Comparison of ENCODE assay signal across 15 cellular contexts in the genomic region with DNA sequence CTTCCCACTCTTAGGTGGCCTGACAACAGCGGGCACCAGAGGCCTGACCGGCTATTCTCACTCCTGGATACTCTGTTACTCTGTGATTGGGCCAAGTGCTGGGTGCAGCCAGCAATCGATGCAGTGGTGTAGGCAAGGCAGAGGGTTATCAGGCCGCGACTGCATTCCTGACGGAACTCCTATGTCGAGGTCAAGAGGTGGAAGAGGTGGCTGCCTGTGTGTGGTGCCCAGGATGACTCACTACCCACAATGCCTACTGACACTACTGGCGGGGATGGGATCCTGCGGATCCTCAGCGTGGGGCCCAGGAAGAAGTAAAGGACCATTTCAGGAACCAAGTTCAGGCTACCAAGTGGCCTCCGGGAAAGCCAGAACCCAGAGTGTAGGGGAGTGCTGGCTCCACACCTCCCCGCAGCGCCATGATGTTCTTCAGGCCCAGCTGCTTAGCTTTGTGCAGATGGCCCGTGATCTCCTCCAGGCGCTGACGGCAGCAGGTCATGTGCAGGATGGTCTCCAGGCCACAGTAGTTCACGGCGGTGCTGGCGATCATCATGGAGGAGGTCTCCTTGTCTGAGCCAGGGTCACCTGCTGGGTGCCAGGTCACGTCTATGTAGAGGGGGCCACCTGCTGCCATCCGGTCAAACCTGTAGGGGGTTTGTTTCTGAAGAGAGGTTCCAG. TPM values are rescaled to one million over a fixed set of nuclear protein-coding genes. Genes with fewer than 3 reads are reported as not detected.
DNase-seq lines count a peak whose midpoint lies in the region; ATAC-seq and TF ChIP-seq lines count a peak whose summit lies in the region.
"Had no signal": no experiment of that assay in that cellular context is flagged by ENCODE, and none has a peak within 500 bp of the region (broad histone marks: within the 10 kb centered on the region; RNA-seq: fewer than 3 reads in every experiment).

No MANE protein-coding gene starts in this region.

- no peak overlapping the region for H3K27ac ChIP-seq in WERI-Rb-1

- peaks cover 36 to 37% of the 10 kb centered on the region in 2 donors for H3K4me1 Mint-ChIP-seq in natural killer cell treated with Interleukin-12 subunit alpha and Interleukin-12 subunit beta and Interleukin-15 and Interleukin-18, amount 100 ng/mL, for 72 hours (ENCODE audit: low read depth in 2 of 2)
- peaks cover 42 to 46% of the 10 kb centered on the region in 2 donors for H3K4me1 Mint-ChIP-seq in natural killer cell
- peaks cover 34% of the 10 kb centered on the region for H3K4me1 Mint-ChIP-seq in activated T-helper 1 cell treated with anti-CD3 and anti-CD28 coated beads, Interleukin-12 subunit alpha, Interleukin-12 subunit beta, Interleukin-2, Interleukin-4 antibody, amounts not matched to agents 30 ng/mL and 10 ng/mL and 1 ng/mL, durations not matched to agents 14 hours and 24 hours and 36 hours (ENCODE audit: low read depth)
- H3K4me1 Mint-ChIP-seq in endothelial cell (ENCODE audit: unreplicated experiment), result peaks cover 20% of the 10 kb centered on the region

- intact Hi-C loops in natural killer cell (cut with micrococcal nuclease), result loop anchor here (10.0 kb wide), 1 partner anchor 146 kb away; a partner anchor contains a TSS
- intact Hi-C loops in activated T-helper 1 cell treated with anti-CD3 and anti-CD28 coated beads, Interleukin-12 subunit alpha, Interleukin-12 subunit beta, Interleukin-2, Interleukin-4 antibody, amounts not matched to agents 30 ng/mL and 10 ng/mL and 1 ng/mL, durations not matched to agents 14 hours and 24 hours and 36 hours (cut with micrococcal nuclease), result loop anchor here (10.0 kb wide), 1 partner anchor 364 kb away; a partner anchor contains a TSS

- no peaks in the 10 kb centered on the region for H3K9me3 Mint-ChIP-seq in natural killer cell treated with Interleukin-12 subunit alpha and Interleukin-12 subunit beta and Interleukin-15 and Interleukin-18, amount 100 ng/mL, for 72 hours
- no peaks in the 10 kb centered on the region for H3K9me3 Mint-ChIP-seq in natural killer cell
- no peaks in the 10 kb centered on the region for H3K9me3 Mint-ChIP-seq in activated T-helper 1 cell treated with anti-CD3 and anti-CD28 coated beads, Interleukin-12 subunit alpha, Interleukin-12 subunit beta, Interleukin-2, Interleukin-4 antibody, amounts not matched to agents 30 ng/mL and 10 ng/mL and 1 ng/mL, durations not matched to agents 14 hours and 24 hours and 36 hours
- no peaks in the 10 kb centered on the region for H3K9me3 Mint-ChIP-seq in endothelial cell (ENCODE audit: unreplicated experiment)

- no peaks in the 10 kb centered on the region for H3K27me3 Mint-ChIP-seq in natural killer cell treated with Interleukin-12 subunit alpha and Interleukin-12 subunit beta and Interleukin-15 and Interleukin-18, amount 100 ng/mL, for 72 hours
- H3K27me3 Mint-ChIP-seq in natural killer cell (ENCODE audit: low read depth in 2 of 2) (no peaks in the 10 kb centered on the region), endothelial cell (ENCODE audit: unreplicated experiment) (peaks cover 3% of the 10 kb centered on the region)
- H3K27me3 Mint-ChIP-seq in activated T-helper 1 cell treated with anti-CD3 and anti-CD28 coated beads, Interleukin-12 subunit alpha, Interleukin-12 subunit beta, Interleukin-2, Interleukin-4 antibody, amounts not matched to agents 30 ng/mL and 10 ng/mL and 1 ng/mL, durations not matched to agents 14 hours and 24 hours and 36 hours (ENCODE audit: insufficient read depth), result peaks cover under 1% of the 10 kb centered on the region
- H3K27me3 Mint-ChIP-seq: activated naive CD8-positive, alpha-beta T cell had no signal

- DNase-seq in natural killer cell treated with Interleukin-12 subunit alpha and Interleukin-12 subunit beta and Interleukin-15 and Interleukin-18, amount 100 ng/mL, for 72 hours (ENCODE audit: low spot score), result peak; percentile 56
- DNase-seq in natural killer cell, result no peak
- peak; percentile 80 for DNase-seq in left lobe of liver (ENCODE audit: low spot score)
- DNase-seq in activated T-helper 1 cell treated with anti-CD3 and anti-CD28 coated beads, Interleukin-12 subunit alpha, Interleukin-12 subunit beta, Interleukin-2, Interleukin-4 antibody, amounts not matched to agents 30 ng/mL and 10 ng/mL and 1 ng/mL, durations not matched to agents 14 hours and 24 hours and 36 hours (ENCODE audit: low spot score), result no peak
- no peak for DNase-seq in endothelial cell (ENCODE audit: low spot score)
- DNase-seq in WERI-Rb-1, result no peak
- DNase-seq: islet precursor cell, transverse colon had no signal

- ATAC-seq in natural killer cell treated with Interleukin-12 subunit alpha and Interleukin-12 subunit beta and Interleukin-15 and Interleukin-18, amount 100 ng/mL, for 72 hours, result no peak
- no peak for ATAC-seq in natural killer cell
- peak; percentile 44 for ATAC-seq in left lobe of liver
- ATAC-seq: GM23338 had no signal

- H3K4me3 ChIP-seq in WERI-Rb-1 (ENCODE audit: low read depth, low read length), result no peak overlapping the region
- H3K4me3 ChIP-seq: GM23338, smooth muscle cell had no signal

- no peaks in the 10 kb centered on the region for H3K27me3 ChIP-seq in WERI-Rb-1 (ENCODE audit: insufficient read depth, low read depth, severe bottlenecking)
- H3K27me3 ChIP-seq: transverse colon had no signal

- TF ChIP-seq CTCF in natural killer cell (IDR thresholded peaks at IDR 0.05) (no peak), endothelial cell (IDR thresholded peaks at IDR 0.05; ENCODE audit: unreplicated experiment) (no peak), WERI-Rb-1 (IDR thresholded peaks at IDR 0.05; ENCODE audit: low read depth, low read length) (no peak)

- H3K36me3 Mint-ChIP-seq in natural killer cell treated with Interleukin-12 subunit alpha and Interleukin-12 subunit beta and Interleukin-15 and Interleukin-18, amount 100 ng/mL, for 72 hours, result no peaks in the 10 kb centered on the region
- H3K36me3 Mint-ChIP-seq in natural killer cell (peaks cover under 1% of the 10 kb centered on the region), endothelial cell (ENCODE audit: low read depth, unreplicated experiment) (peaks cover 18% of the 10 kb centered on the region)
- peaks cover 18% of the 10 kb centered on the region for H3K36me3 Mint-ChIP-seq in activated T-helper 1 cell treated with anti-CD3 and anti-CD28 coated beads, Interleukin-12 subunit alpha, Interleukin-12 subunit beta, Interleukin-2, Interleukin-4 antibody, amounts not matched to agents 30 ng/mL and 10 ng/mL and 1 ng/mL, durations not matched to agents 14 hours and 24 hours and 36 hours (ENCODE audit: low read depth)

- no peak overlapping the region for H3K4me3 Mint-ChIP-seq in natural killer cell treated with Interleukin-12 subunit alpha and Interleukin-12 subunit beta and Interleukin-15 and Interleukin-18, amount 100 ng/mL, for 72 hours
- no peak overlapping the region for H3K4me3 Mint-ChIP-seq in natural killer cell
- H3K4me3 Mint-ChIP-seq in activated T-helper 1 cell treated with anti-CD3 and anti-CD28 coated beads, Interleukin-12 subunit alpha, Interleukin-12 subunit beta, Interleukin-2, Interleukin-4 antibody, amounts not matched to agents 30 ng/mL and 10 ng/mL and 1 ng/mL, durations not matched to agents 14 hours and 24 hours and 36 hours, result no peak overlapping the region
- no peak overlapping the region for H3K4me3 Mint-ChIP-seq in endothelial cell (ENCODE audit: unreplicated experiment)
- H3K4me3 Mint-ChIP-seq: activated naive CD8-positive, alpha-beta T cell; GM23338 had no signal

- peaks cover 12% of the 10 kb centered on the region for H3K36me3 ChIP-seq in WERI-Rb-1

- H3K9me3 ChIP-seq in WERI-Rb-1 (ENCODE audit: severe bottlenecking), result no peaks in the 10 kb centered on the region
- H3K9me3 ChIP-seq: transverse colon had no signal

- H3K27ac Mint-ChIP-seq in natural killer cell treated with Interleukin-12 subunit alpha and Interleukin-12 subunit beta and Interleukin-15 and Interleukin-18, amount 100 ng/mL, for 72 hours, result peak overlapping the region in 1 of 2 donors; percentile 93
- H3K27ac Mint-ChIP-seq in natural killer cell (peak overlapping the region in 1 of 2 donors; percentile 95), endothelial cell (ENCODE audit: unreplicated experiment) (no peak overlapping the region)
- no peak overlapping the region for H3K27ac Mint-ChIP-seq in activated T-helper 1 cell treated with anti-CD3 and anti-CD28 coated beads, Interleukin-12 subunit alpha, Interleukin-12 subunit beta, Interleukin-2, Interleukin-4 antibody, amounts not matched to agents 30 ng/mL and 10 ng/mL and 1 ng/mL, durations not matched to agents 14 hours and 24 hours and 36 hours
- H3K27ac Mint-ChIP-seq: activated naive CD8-positive, alpha-beta T cell; GM23338 had no signal

RNA-seq across cellular contexts. Expression of a gene that starts 4.9 kb away (rescaled TPM):
- 10 to 100 TPM; 25.7 to 30.4 TPM for total RNA-seq in natural killer cell treated with Interleukin-12 subunit alpha and Interleukin-12 subunit beta and Interleukin-15 and Interleukin-18, amount 100 ng/mL, for 72 hours
- 10 to 100 TPM; 61.8 to 78.4 (median 69.5) TPM for total RNA-seq in natural killer cell
- 14.9 TPM for total RNA-seq in left lobe of liver
- 18.1 and 21.4 TPM in 2 replicates for total RNA-seq in activated T-helper 1 cell treated with anti-CD3 and anti-CD28 coated beads, Interleukin-12 subunit alpha, Interleukin-12 subunit beta, Interleukin-2, Interleukin-4 antibody, amounts not matched to agents 30 ng/mL and 10 ng/mL and 1 ng/mL, durations not matched to agents 14 hours and 24 hours and 36 hours
- total RNA-seq in endothelial cell (ENCODE audit: unreplicated experiment), result 27.2 TPM

RNA-seq across cellular contexts. Expression of a gene that starts 5.1 kb away (rescaled TPM):
- 10 to 100 TPM; 15.0 to 31.0 TPM for total RNA-seq in natural killer cell treated with Interleukin-12 subunit alpha and Interleukin-12 subunit beta and Interleukin-15 and Interleukin-18, amount 100 ng/mL, for 72 hours
- total RNA-seq in natural killer cell (10 to 100 TPM; 21.4 to 28.6 (median 25.6) TPM), left lobe of liver (10.8 TPM), endothelial cell (ENCODE audit: unreplicated experiment) (42.9 TPM)
- total RNA-seq in activated T-helper 1 cell treated with anti-CD3 and anti-CD28 coated beads, Interleukin-12 subunit alpha, Interleukin-12 subunit beta, Interleukin-2, Interleukin-4 antibody, amounts not matched to agents 30 ng/mL and 10 ng/mL and 1 ng/mL, durations not matched to agents 14 hours and 24 hours and 36 hours, result 11.2 and 14.3 TPM in 2 replicates

RNA-seq across cellular contexts. Expression of a gene that starts 38.9 kb away (rescaled TPM):
- not detected for total RNA-seq in natural killer cell treated with Interleukin-12 subunit alpha and Interleukin-12 subunit beta and Interleukin-15 and Interleukin-18, amount 100 ng/mL, for 72 hours
- total RNA-seq in natural killer cell, result under 1 TPM in 1 of 3 donors, not detected in 2; 0.15 TPM
- total RNA-seq in left lobe of liver, result not detected
- not detected in 2 replicates for total RNA-seq in activated T-helper 1 cell treated with anti-CD3 and anti-CD28 coated beads, Interleukin-12 subunit alpha, Interleukin-12 subunit beta, Interleukin-2, Interleukin-4 antibody, amounts not matched to agents 30 ng/mL and 10 ng/mL and 1 ng/mL, durations not matched to agents 14 hours and 24 hours and 36 hours
- 0.44 TPM for total RNA-seq in endothelial cell (ENCODE audit: unreplicated experiment)
- total RNA-seq: activated CD8-positive, alpha-beta memory T cell treated with anti-CD3 and anti-CD28 coated beads for 36 hours; NCI-H460; smooth muscle cell had no signal

RNA-seq across cellular contexts. Expression of a gene that starts 46.7 kb away (rescaled TPM):
- total RNA-seq in natural killer cell treated with Interleukin-12 subunit alpha and Interleukin-12 subunit beta and Interleukin-15 and Interleukin-18, amount 100 ng/mL, for 72 hours, result not detected
- total RNA-seq in natural killer cell (not detected), left lobe of liver (not detected), endothelial cell (ENCODE audit: unreplicated experiment) (not detected)
- total RNA-seq in activated T-helper 1 cell treated with anti-CD3 and anti-CD28 coated beads, Interleukin-12 subunit alpha, Interleukin-12 subunit beta, Interleukin-2, Interleukin-4 antibody, amounts not matched to agents 30 ng/mL and 10 ng/mL and 1 ng/mL, durations not matched to agents 14 hours and 24 hours and 36 hours, result not detected in 2 replicates
- total RNA-seq: activated CD8-positive, alpha-beta memory T cell treated with anti-CD3 and anti-CD28 coated beads for 36 hours; dermis microvascular lymphatic vessel endothelial cell; fibroblast of villous mesenchyme; GM23338; NCI-H460; smooth muscle cell; transverse colon had no signal

RNA-seq across cellular contexts. Expression of a gene that starts 57.9 kb away (rescaled TPM):
- total RNA-seq in natural killer cell treated with Interleukin-12 subunit alpha and Interleukin-12 subunit beta and Interleukin-15 and Interleukin-18, amount 100 ng/mL, for 72 hours, result not detected
- total RNA-seq in natural killer cell, result not detected
- not detected for total RNA-seq in left lobe of liver
- total RNA-seq in activated T-helper 1 cell treated with anti-CD3 and anti-CD28 coated beads, Interleukin-12 subunit alpha, Interleukin-12 subunit beta, Interleukin-2, Interleukin-4 antibody, amounts not matched to agents 30 ng/mL and 10 ng/mL and 1 ng/mL, durations not matched to agents 14 hours and 24 hours and 36 hours, result not detected in 2 replicates
- not detected for total RNA-seq in endothelial cell (ENCODE audit: unreplicated experiment)
- total RNA-seq: activated CD8-positive, alpha-beta memory T cell treated with anti-CD3 and anti-CD28 coated beads for 36 hours; dermis microvascular lymphatic vessel endothelial cell; GM23338; NCI-H460; transverse colon had no signal

Comparison
In these comparisons a context has a peak if more than half of its experiments do, and no peak if none do; other contexts are left out.
1. DNase-seq: peak in natural killer cell treated with Interleukin-12 subunit alpha and Interleukin-12 subunit beta and Interleukin-15 and Interleukin-18, amount 100 ng/mL, for 72 hours (single experiment) and left lobe of liver (single experiment); none in natural killer cell (single experiment), activated T-helper 1 cell treated with anti-CD3 and anti-CD28 coated beads, Interleukin-12 subunit alpha, Interleukin-12 subunit beta, Interleukin-2, Interleukin-4 antibody, amounts not matched to agents 30 ng/mL and 10 ng/mL and 1 ng/mL, durations not matched to agents 14 hours and 24 hours and 36 hours (single experiment), endothelial cell (single experiment) and WERI-Rb-1 (single experiment).